5 cellular contexts compared by ENCODE assay signal in genomic region chr1:58601921-58602320, GRCh38. TPM values are rescaled to one million over a fixed set of nuclear protein-coding genes. Genes with fewer than 3 reads are reported as not detected.
"Had no signal": no experiment of that assay in that cellular context is flagged by ENCODE, and none has a peak within 500 bp of the region (broad histone marks: within the 10 kb centered on the region; RNA-seq: fewer than 3 reads in every experiment).

No MANE protein-coding gene starts in this region.

RNA-seq across cellular contexts. Expression of gene TACSTD2, which starts 24.9 kb away (rescaled TPM):
- total RNA-seq: OCI-LY7, Right ventricle myocardium superior, SJCRH30, SJSA1, SK-MEL-5 had no signal
